In genomic region chr2:197075754-197076337, GRCh38 we compare ENCODE assay signal across 10 cellular contexts.
A peak's percentile ranks its signal among the peaks of the same experiment; 100 is the strongest.
DNase-seq lines count a peak whose midpoint lies in the region; ATAC-seq, FAIRE-seq and TF ChIP-seq lines count a peak whose summit lies in the region.
"Had no signal": no experiment of that assay in that cellular context is flagged by ENCODE, and none has a peak within 500 bp of the region (broad histone marks: within the 10 kb centered on the region; RNA-seq: fewer than 3 reads in every experiment).

No MANE protein-coding gene starts in this region.

- no peaks in the 10 kb centered on the region for H3K27me3 Mint-ChIP-seq in CD14-positive monocyte (ENCODE audit: low read depth in 3 of 3)
- H3K27me3 Mint-ChIP-seq in GM23338 (ENCODE audit: insufficient read depth, low read depth, poor library complexity): peaks cover 3% of the 10 kb centered on the region
- no peaks in the 10 kb centered on the region for H3K27me3 Mint-ChIP-seq in activated naive CD8-positive, alpha-beta T cell treated with anti-CD3 and anti-CD28 coated beads for 36 hours
- H3K27me3 Mint-ChIP-seq: central memory CD8-positive, alpha-beta T cell; naive B cell had no signal

- H3K4me3 Mint-ChIP-seq in CD14-positive monocyte (no peak overlapping the region), GM23338 (no peak overlapping the region)
- no peak overlapping the region for H3K4me3 Mint-ChIP-seq in activated naive CD8-positive, alpha-beta T cell treated with anti-CD3 and anti-CD28 coated beads for 36 hours
- H3K4me3 Mint-ChIP-seq: central memory CD8-positive, alpha-beta T cell had no signal

- H3K27ac Mint-ChIP-seq in CD14-positive monocyte: peak overlapping the region in 1 of 7 donors; percentile 20
- no peak overlapping the region for H3K27ac Mint-ChIP-seq in GM23338
- peak overlapping the region; percentile 46 for H3K27ac Mint-ChIP-seq in activated naive CD8-positive, alpha-beta T cell treated with anti-CD3 and anti-CD28 coated beads for 36 hours

- H3K9me3 ChIP-seq in kidney (ENCODE audit: control insufficient read depth in 1 of 2, low read length in 2 of 2) (no peaks in the 10 kb centered on the region), sigmoid colon (no peaks in the 10 kb centered on the region)

- H3K27me3 ChIP-seq in GM23338 (ENCODE audit: insufficient read depth) (no peaks in the 10 kb centered on the region), sigmoid colon (no peaks in the 10 kb centered on the region)

- ATAC-seq in GM23338: no peak; the same call in 2 of the 3 replicates
- ATAC-seq in HG03039 (IDR thresholded peaks at IDR 0.05; ENCODE audit: unreplicated experiment): no peak
- no peak for ATAC-seq in HG02798 (IDR thresholded peaks at IDR 0.05; ENCODE audit: poor library complexity, unreplicated experiment)

- WGBS in sigmoid colon, 2 donors: 92 to 93% methylated on average over 7 of the region's 7 CpGs

- no peaks in the 10 kb centered on the region for H3K9me2 ChIP-seq in GM23338 (ENCODE audit: insufficient read depth)

- H3K27ac ChIP-seq in GM23338 (ENCODE audit: low read depth) (no peak overlapping the region), kidney (ENCODE audit: low read depth in 2 of 2, low read length in 2 of 2) (no peak overlapping the region), sigmoid colon (peak overlapping the region in 1 of 4 donors; percentile 12)

- no peak overlapping the region for H3K4me3 ChIP-seq in GM23338
- H3K4me3 ChIP-seq in kidney (ENCODE audit: low read length in 2 of 2): no peak overlapping the region
- no peak overlapping the region for H3K4me3 ChIP-seq in sigmoid colon

- H3F3A ChIP-seq in GM23338 (replicated peaks; ENCODE audit: low read depth): no peaks in the 10 kb centered on the region

- no peak for DNase-seq in CD14-positive monocyte (ENCODE audit: low spot score)
- DNase-seq in GM23338 (ENCODE audit: low spot score): peak; percentile 64
- DNase-seq in activated naive CD8-positive, alpha-beta T cell treated with anti-CD3 and anti-CD28 coated beads for 36 hours: no peak
- no peak for DNase-seq in kidney
- no peak for DNase-seq in sigmoid colon
- DNase-seq in HuH-7 (ENCODE audit: low spot score): no peak
- DNase-seq: naive B cell had no signal

- no peak overlapping the region for H3K4me2 ChIP-seq in GM23338

- TF ChIP-seq POLR2A in sigmoid colon (IDR thresholded peaks at IDR 0.05): no peak

- H3K9me3 Mint-ChIP-seq in CD14-positive monocyte (peaks cover 0 to 5% (median 0%) of the 10 kb centered on the region in 7 donors), GM23338 (no peaks in the 10 kb centered on the region)
- H3K9me3 Mint-ChIP-seq in activated naive CD8-positive, alpha-beta T cell treated with anti-CD3 and anti-CD28 coated beads for 36 hours: peaks cover 10% of the 10 kb centered on the region
- H3K9me3 Mint-ChIP-seq: central memory CD8-positive, alpha-beta T cell had no signal

- FAIRE-seq in kidney (lab: Jason Lieb, UNC): no peak

- no peaks in the 10 kb centered on the region for H4K20me1 ChIP-seq in GM23338 (replicated peaks; ENCODE audit: insufficient read depth)

- intact Hi-C loops in CD14-positive monocyte (cut with micrococcal nuclease) (loop anchor here in 1 of 2 donors (10.0 kb wide), 1 partner anchor 309 kb away; no protein-coding TSS in a partner anchor), kidney (cut with DNase I) (no loop called here), sigmoid colon (cut with DNase I) (no loop called here)

- H3K36me3 ChIP-seq in GM23338 (ENCODE audit: insufficient read depth): no peaks in the 10 kb centered on the region
- H3K36me3 ChIP-seq in kidney (ENCODE audit: control insufficient read depth in 1 of 2, insufficient read depth in 2 of 2, low read length in 2 of 2): peaks cover 0 to 3% of the 10 kb centered on the region in 2 donors
- H3K36me3 ChIP-seq in sigmoid colon: peaks cover 0 to 27% (median 0%) of the 10 kb centered on the region in 4 donors

- no peaks in the 10 kb centered on the region for H3K79me2 ChIP-seq in GM23338 (replicated peaks; ENCODE audit: insufficient read depth)

- TF ChIP-seq CTCF in CD14-positive monocyte (IDR thresholded peaks at IDR 0.05) (peak; percentile 68), GM23338 (conservative IDR thresholded peaks at IDR 0.05; ENCODE audit: low read depth in 2 of 2) (peak; percentile 64 to 70), kidney (IDR thresholded peaks at IDR 0.05; ENCODE audit: borderline replicate concordance, extremely low read depth, insufficient read depth) (peak; percentile 17), sigmoid colon (IDR thresholded peaks at IDR 0.05) (peak in 1 of 4 experiments; percentile 21)

- H3K36me3 Mint-ChIP-seq in CD14-positive monocyte (peaks cover 80 to 92% of the 10 kb centered on the region in 2 donors), GM23338 (ENCODE audit: low read depth) (no peaks in the 10 kb centered on the region)
- H3K36me3 Mint-ChIP-seq in activated naive CD8-positive, alpha-beta T cell treated with anti-CD3 and anti-CD28 coated beads for 36 hours: peaks cover 69% of the 10 kb centered on the region

- peaks cover 8% of the 10 kb centered on the region for H3K4me1 Mint-ChIP-seq in CD14-positive monocyte
- peaks cover 5% of the 10 kb centered on the region; the same call in 2 of the 3 replicates for H3K4me1 Mint-ChIP-seq in GM23338
- peaks cover 47% of the 10 kb centered on the region for H3K4me1 Mint-ChIP-seq in activated naive CD8-positive, alpha-beta T cell treated with anti-CD3 and anti-CD28 coated beads for 36 hours

- H2AFZ ChIP-seq in GM23338: no peak overlapping the region

- no peak overlapping the region for H3K9ac ChIP-seq in kidney (ENCODE audit: low read length in 2 of 2)

- H3K4me1 ChIP-seq in GM23338 (ENCODE audit: insufficient read depth) (0 out of 2 replicates have a peak, but pooled peaks cover 5% of the 10 kb centered on the region), kidney (ENCODE audit: control insufficient read depth in 1 of 2, insufficient read depth in 1 of 2, low read depth in 1 of 2, low read length in 2 of 2) (no peaks in the 10 kb centered on the region), sigmoid colon (peaks cover 0 to 22% (median 18%) of the 10 kb centered on the region in 4 donors)

- TF ChIP-seq EP300 in sigmoid colon (IDR thresholded peaks at IDR 0.05): no peak

TF ChIP-seq in GM23338, 12 proteins besides CTCF, POLR2A, EP300 and RAD21:
- TF ChIP-seq CREB1 (CRISPR knock-in tag; IDR thresholded peaks at IDR 0.05; ENCODE audit: low read depth): no peak
- TF ChIP-seq STAT1 (IDR thresholded peaks at IDR 0.05; ENCODE audit: unreplicated experiment): no peak
- TF ChIP-seq ZNF114 (CRISPR knock-in tag; IDR thresholded peaks at IDR 0.05): 0 out of 2 replicates have a peak, but pooled peaks have one; percentile 29
- TF ChIP-seq JUNB (IDR thresholded peaks at IDR 0.05; ENCODE audit: unreplicated experiment): no peak
- TF ChIP-seq EZH2 (IDR thresholded peaks at IDR 0.05; ENCODE audit: low read depth, unreplicated experiment): no peak
- no peak for TF ChIP-seq REST (IDR thresholded peaks at IDR 0.05; ENCODE audit: unreplicated experiment)
